In genomic region chr2:203631068-203631757, GRCh38 we compare ENCODE assay signal across 1 cellular context.
A peak's percentile ranks its signal among the peaks of the same experiment; 100 is the strongest.
TF ChIP-seq lines count a peak whose summit lies in the region.

No MANE protein-coding gene starts in this region.

TF ChIP-seq in HepG2, 621 proteins besides CTCF, POLR2A, EP300 and RAD21 (continued from another document and continues in another):
- no peak for TF ChIP-seq ZNF724P (CRISPR knock-in tag; IDR thresholded peaks at IDR 0.05; ENCODE audit: borderline replicate concordance)
- TF ChIP-seq DBP (CRISPR knock-in tag; IDR thresholded peaks at IDR 0.05; ENCODE audit: not compliant biosample characterization): no peak
- no peak for TF ChIP-seq MLLT10 (CRISPR knock-in tag; IDR thresholded peaks at IDR 0.05)
- no peak for TF ChIP-seq ERF (CRISPR knock-in tag; IDR thresholded peaks at IDR 0.05)
- TF ChIP-seq ZNF546 (CRISPR knock-in tag; conservative IDR thresholded peaks at IDR 0.05): no peak
- no peak for TF ChIP-seq ZNF605 (CRISPR knock-in tag; IDR thresholded peaks at IDR 0.05)
- no peak for TF ChIP-seq RORA (CRISPR knock-in tag; IDR thresholded peaks at IDR 0.05)
- no peak for TF ChIP-seq JUNB (CRISPR knock-in tag; IDR thresholded peaks at IDR 0.05; ENCODE audit: borderline replicate concordance)
- TF ChIP-seq TCF7L2 (IDR thresholded peaks at IDR 0.05; ENCODE audit: low read depth, low read length): no peak
- no peak for TF ChIP-seq ZNF737 (CRISPR knock-in tag; IDR thresholded peaks at IDR 0.05; ENCODE audit: borderline replicate concordance)
- no peak for TF ChIP-seq SOX13 (IDR thresholded peaks at IDR 0.05)
- 0 out of 4 replicates have a peak, but pooled peaks of 1 of the 2 experiments have one; percentile 31 for TF ChIP-seq SOX13 (CRISPR knock-in tag; conservative IDR thresholded peaks at IDR 0.05 in 1 of 2, IDR thresholded peaks at IDR 0.05 in 1 of 2)
- TF ChIP-seq ZNF879 (CRISPR knock-in tag; IDR thresholded peaks at IDR 0.05): no peak
- no peak for TF ChIP-seq WIZ (CRISPR knock-in tag; IDR thresholded peaks at IDR 0.05)
- no peak for TF ChIP-seq ZNF816 (CRISPR knock-in tag; IDR thresholded peaks at IDR 0.05; ENCODE audit: borderline replicate concordance)
- no peak for TF ChIP-seq ATAD3A (CRISPR knock-in tag; IDR thresholded peaks at IDR 0.05)
- no peak for TF ChIP-seq EED (CRISPR knock-in tag; IDR thresholded peaks at IDR 0.05)
- peak; percentile 24; the same call in 1 of the 2 replicates for TF ChIP-seq NCOA2 (CRISPR knock-in tag; IDR thresholded peaks at IDR 0.05)
- TF ChIP-seq HOXA7 (CRISPR knock-in tag; IDR thresholded peaks at IDR 0.05): no peak
- no peak for TF ChIP-seq ZNF251 (CRISPR knock-in tag; IDR thresholded peaks at IDR 0.05)
- no peak for TF ChIP-seq ETS1 (CRISPR knock-in tag; IDR thresholded peaks at IDR 0.05)
- no peak for TF ChIP-seq JUND (CRISPR knock-in tag; IDR thresholded peaks at IDR 0.05)
- TF ChIP-seq ZHX2 (IDR thresholded peaks at IDR 0.05; ENCODE audit: low read depth): no peak
- TF ChIP-seq ZHX2 (CRISPR knock-in tag; IDR thresholded peaks at IDR 0.05; ENCODE audit: borderline replicate concordance): no peak
- TF ChIP-seq BCL3 (CRISPR knock-in tag; IDR thresholded peaks at IDR 0.05): no peak
- peak; percentile 72 for TF ChIP-seq FOXA3 (CRISPR knock-in tag; IDR thresholded peaks at IDR 0.05)
- TF ChIP-seq TOE1 (CRISPR knock-in tag; IDR thresholded peaks at IDR 0.05): no peak
- no peak for TF ChIP-seq E2F1 (CRISPR knock-in tag; IDR thresholded peaks at IDR 0.05)
- no peak for TF ChIP-seq ZNF564 (CRISPR knock-in tag; IDR thresholded peaks at IDR 0.05)
- TF ChIP-seq ZNF143 (CRISPR knock-in tag; IDR thresholded peaks at IDR 0.05): no peak
- TF ChIP-seq SMAD1 (CRISPR knock-in tag; IDR thresholded peaks at IDR 0.05; ENCODE audit: borderline replicate concordance, low read depth): no peak
- TF ChIP-seq ONECUT2 (CRISPR knock-in tag; IDR thresholded peaks at IDR 0.05): no peak; the same call in 1 of the 2 replicates
- 0 out of 2 replicates have a peak, but pooled peaks have one; percentile 32 for TF ChIP-seq ESRRA (CRISPR knock-in tag; IDR thresholded peaks at IDR 0.05; ENCODE audit: low read depth)
- no peak for TF ChIP-seq ZNF766 (CRISPR knock-in tag; IDR thresholded peaks at IDR 0.05; ENCODE audit: borderline replicate concordance)
- no peak for TF ChIP-seq ARNT2 (CRISPR knock-in tag; IDR thresholded peaks at IDR 0.05; ENCODE audit: low read depth)
- no peak for TF ChIP-seq MXI1 (IDR thresholded peaks at IDR 0.05; ENCODE audit: borderline replicate concordance, low read depth, low read length)
- peak; percentile 72 for TF ChIP-seq FOXP1 (IDR thresholded peaks at IDR 0.05)
- TF ChIP-seq FOXP1 (CRISPR knock-in tag; IDR thresholded peaks at IDR 0.05): peak; percentile 93
- TF ChIP-seq MNT (IDR thresholded peaks at IDR 0.05): no peak
- TF ChIP-seq POLR2AphosphoS2 (IDR thresholded peaks at IDR 0.05; ENCODE audit: low read depth, low read length): no peak
- TF ChIP-seq NFKB2 (CRISPR knock-in tag; IDR thresholded peaks at IDR 0.05; ENCODE audit: borderline replicate concordance): no peak
- TF ChIP-seq TIGD3 (CRISPR knock-in tag; IDR thresholded peaks at IDR 0.05; ENCODE audit: borderline replicate concordance): no peak
- TF ChIP-seq HNF1A (IDR thresholded peaks at IDR 0.05; ENCODE audit: low read depth): no peak
- no peak for TF ChIP-seq HNF1A (CRISPR knock-in tag; IDR thresholded peaks at IDR 0.05; ENCODE audit: borderline replicate concordance)
- TF ChIP-seq ZMYM3 (CRISPR knock-in tag; IDR thresholded peaks at IDR 0.05): no peak
- TF ChIP-seq ZNF451 (CRISPR knock-in tag; IDR thresholded peaks at IDR 0.05): no peak
- no peak for TF ChIP-seq PATZ1 (CRISPR knock-in tag; IDR thresholded peaks at IDR 0.05)
- TF ChIP-seq PCBP1 (IDR thresholded peaks at IDR 0.05; ENCODE audit: borderline replicate concordance, low read depth, low read length): no peak
- no peak for TF ChIP-seq GATAD1 (CRISPR knock-in tag; IDR thresholded peaks at IDR 0.05)
- 0 out of 2 replicates have a peak, but pooled peaks have one; percentile 37 for TF ChIP-seq HDAC1 (CRISPR knock-in tag; IDR thresholded peaks at IDR 0.05)
